2 cellular contexts compared by ENCODE assay signal in the genomic region with DNA sequence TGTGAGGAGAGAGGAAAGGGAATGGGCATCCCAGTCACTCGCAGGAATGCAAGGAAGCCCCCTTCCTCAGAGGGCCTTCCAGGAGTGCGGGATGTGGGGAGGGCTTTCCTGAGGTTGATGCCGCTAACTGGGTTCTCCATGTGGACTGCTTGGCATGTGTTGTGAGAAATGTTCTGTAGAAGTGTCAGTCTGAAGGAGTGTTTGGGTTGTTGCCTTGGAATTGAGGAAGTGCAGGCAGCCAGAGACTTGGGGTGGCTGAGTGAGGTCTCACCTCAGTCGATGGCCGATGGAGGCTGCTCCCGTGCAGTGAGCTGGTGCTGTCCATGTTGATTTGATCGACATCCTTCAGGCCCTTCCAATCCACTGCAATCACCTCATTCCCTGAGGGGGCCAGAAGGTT.
TF ChIP-seq lines count a peak whose summit lies in the region.

No MANE protein-coding gene starts in this region.

TF ChIP-seq in IMR-90, 13 proteins besides CTCF, POLR2A, EP300 and RAD21:
- TF ChIP-seq, protein P1, sequence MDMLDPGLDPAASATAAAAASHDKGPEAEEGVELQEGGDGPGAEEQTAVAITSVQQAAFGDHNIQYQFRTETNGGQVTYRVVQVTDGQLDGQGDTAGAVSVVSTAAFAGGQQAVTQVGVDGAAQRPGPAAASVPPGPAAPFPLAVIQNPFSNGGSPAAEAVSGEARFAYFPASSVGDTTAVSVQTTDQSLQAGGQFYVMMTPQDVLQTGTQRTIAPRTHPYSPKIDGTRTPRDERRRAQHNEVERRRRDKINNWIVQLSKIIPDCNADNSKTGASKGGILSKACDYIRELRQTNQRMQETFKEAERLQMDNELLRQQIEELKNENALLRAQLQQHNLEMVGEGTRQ (IDR thresholded peaks at IDR 0.05; ENCODE audit: low read depth, low read length): no peak
- TF ChIP-seq BHLHE40 (IDR thresholded peaks at IDR 0.05; ENCODE audit: low read depth, low read length): no peak
- TF ChIP-seq NFE2L2 (IDR thresholded peaks at IDR 0.05; ENCODE audit: low read depth, low read length): no peak
- no peak for TF ChIP-seq CEBPB (IDR thresholded peaks at IDR 0.05; ENCODE audit: low read depth, low read length)
- TF ChIP-seq FOS (IDR thresholded peaks at IDR 0.05; ENCODE audit: low read depth, low read length): no peak
- TF ChIP-seq MXI1 (IDR thresholded peaks at IDR 0.05; ENCODE audit: borderline replicate concordance, low read depth, low read length): no peak
- TF ChIP-seq, protein P2, sequence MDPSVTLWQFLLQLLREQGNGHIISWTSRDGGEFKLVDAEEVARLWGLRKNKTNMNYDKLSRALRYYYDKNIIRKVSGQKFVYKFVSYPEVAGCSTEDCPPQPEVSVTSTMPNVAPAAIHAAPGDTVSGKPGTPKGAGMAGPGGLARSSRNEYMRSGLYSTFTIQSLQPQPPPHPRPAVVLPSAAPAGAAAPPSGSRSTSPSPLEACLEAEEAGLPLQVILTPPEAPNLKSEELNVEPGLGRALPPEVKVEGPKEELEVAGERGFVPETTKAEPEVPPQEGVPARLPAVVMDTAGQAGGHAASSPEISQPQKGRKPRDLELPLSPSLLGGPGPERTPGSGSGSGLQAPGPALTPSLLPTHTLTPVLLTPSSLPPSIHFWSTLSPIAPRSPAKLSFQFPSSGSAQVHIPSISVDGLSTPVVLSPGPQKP (IDR thresholded peaks at IDR 0.05; ENCODE audit: borderline replicate concordance, low read depth, low read length): no peak
- no peak for TF ChIP-seq RCOR1 (IDR thresholded peaks at IDR 0.05; ENCODE audit: insufficient replicate concordance, low read length)
- TF ChIP-seq MAZ (IDR thresholded peaks at IDR 0.05; ENCODE audit: borderline replicate concordance, low read depth, low read length): no peak
- no peak for TF ChIP-seq RFX5 (IDR thresholded peaks at IDR 0.05; ENCODE audit: low read depth, low read length)
- no peak for TF ChIP-seq SMC3 (IDR thresholded peaks at IDR 0.05; ENCODE audit: low read depth, low read length)
- TF ChIP-seq MAFK (IDR thresholded peaks at IDR 0.05; ENCODE audit: low read depth, low read length): no peak
- no peak for TF ChIP-seq CHD1 (IDR thresholded peaks at IDR 0.05; ENCODE audit: low read depth, low read length)

TF ChIP-seq in GM12878, 131 proteins besides CTCF, POLR2A, EP300 and RAD21:
- TF ChIP-seq, protein P3, sequence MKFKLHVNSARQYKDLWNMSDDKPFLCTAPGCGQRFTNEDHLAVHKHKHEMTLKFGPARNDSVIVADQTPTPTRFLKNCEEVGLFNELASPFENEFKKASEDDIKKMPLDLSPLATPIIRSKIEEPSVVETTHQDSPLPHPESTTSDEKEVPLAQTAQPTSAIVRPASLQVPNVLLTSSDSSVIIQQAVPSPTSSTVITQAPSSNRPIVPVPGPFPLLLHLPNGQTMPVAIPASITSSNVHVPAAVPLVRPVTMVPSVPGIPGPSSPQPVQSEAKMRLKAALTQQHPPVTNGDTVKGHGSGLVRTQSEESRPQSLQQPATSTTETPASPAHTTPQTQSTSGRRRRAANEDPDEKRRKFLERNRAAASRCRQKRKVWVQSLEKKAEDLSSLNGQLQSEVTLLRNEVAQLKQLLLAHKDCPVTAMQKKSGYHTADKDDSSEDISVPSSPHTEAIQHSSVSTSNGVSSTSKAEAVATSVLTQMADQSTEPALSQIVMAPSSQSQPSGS (IDR thresholded peaks at IDR 0.05; ENCODE audit: low read length): no peak
- TF ChIP-seq SPI1 (IDR thresholded peaks at IDR 0.05; ENCODE audit: borderline replicate concordance, insufficient read depth, low read depth, low read length): peak; percentile 62
- no peak for TF ChIP-seq CHD2 (IDR thresholded peaks at IDR 0.05; ENCODE audit: borderline replicate concordance, low read depth, low read length)
- no peak for TF ChIP-seq MTA2 (IDR thresholded peaks at IDR 0.05; ENCODE audit: low read depth)
- no peak for TF ChIP-seq STAT3 (IDR thresholded peaks at IDR 0.05; ENCODE audit: low read depth, low read length)
